Comparison of ENCODE assay signal across 9 cellular contexts in genomic region chr17:39165844-39166349, GRCh38. TPM values are rescaled to one million over a fixed set of nuclear protein-coding genes. Genes with fewer than 3 reads are reported as not detected.
DNase-seq lines count a peak whose midpoint lies in the region; ATAC-seq and TF ChIP-seq lines count a peak whose summit lies in the region.
"Had no signal": no experiment of that assay in that cellular context is flagged by ENCODE, and none has a peak within 500 bp of the region (broad histone marks: within the 10 kb centered on the region; RNA-seq: fewer than 3 reads in every experiment).

TSS of gene ARL5C (minus strand) at chr17:39166161. CDS start at chr17:39165760, 401 bp downstream.

- H3K27ac ChIP-seq in CD4-positive, alpha-beta memory T cell (ENCODE audit: low read depth, low read length) = peak within 1 kb of the TSS; percentile 28
- no peak within 1 kb of the TSS for H3K27ac ChIP-seq in SJCRH30
- H3K27ac ChIP-seq in trophoblast cell (ENCODE audit: low read depth, low read length) = no peak within 1 kb of the TSS

- CTCF ChIA-PET in CD4-positive, alpha-beta memory T cell (lab: Charles Lee; ENCODE audit: partially characterized antibody) = interaction anchor here (1.2 to 7.3 kb wide), 10 partner anchors 10 to 242 kb away, joined by 4 to 106 read pairs (median 26); partner anchors contain the start of gene PLXDC1

- peak within 1 kb of the TSS; percentile 88 for H2AFZ ChIP-seq in trophoblast cell (ENCODE audit: insufficient read depth, low read length, poor library complexity)

- H2BK120ac ChIP-seq in trophoblast cell (ENCODE audit: insufficient read depth, low read length, poor library complexity) = no peak within 1 kb of the TSS

- no peak for ATAC-seq in HG03175 (IDR thresholded peaks at IDR 0.05; ENCODE audit: unreplicated experiment)

- no peak within 1 kb of the TSS for H2AK5ac ChIP-seq in trophoblast cell (ENCODE audit: low read length)

- peak within 1 kb of the TSS; percentile 90 for H3K4me2 ChIP-seq in trophoblast cell (ENCODE audit: low read length)

- H3K9me3 ChIP-seq in CD4-positive, alpha-beta memory T cell (ENCODE audit: control insufficient read depth in 1 of 2, low read length in 2 of 2) = no peaks in the 10 kb centered on the region
- H3K9me3 ChIP-seq in SJCRH30 (replicated peaks) (no peaks in the 10 kb centered on the region; the same call in 1 of the 2 replicates), trophoblast cell (ENCODE audit: insufficient read depth, low read depth, low read length) (no peaks in the 10 kb centered on the region)

- peaks cover 14 to 17% of the 10 kb centered on the region in 2 donors for H3K27me3 Mint-ChIP-seq in CD4-positive, alpha-beta memory T cell

- no peak for DNase-seq in CD4-positive, alpha-beta memory T cell
- DNase-seq in SJCRH30 (no peak), fibroblast of the aortic adventitia (ENCODE audit: low read depth) (no peak), trophoblast cell (no peak), cerebellum (ENCODE audit: low spot score) (no peak), GM19240 (ENCODE audit: insufficient read length, low spot score) (no peak), DMS79 (lab: John Stamatoyannopoulos, UW) (no peak)

- peak within 1 kb of the TSS; percentile 50 for H3K18ac ChIP-seq in trophoblast cell (ENCODE audit: low read length)

- H3K4ac ChIP-seq in trophoblast cell (ENCODE audit: low read depth, low read length) = no peak within 1 kb of the TSS

- H2BK12ac ChIP-seq in trophoblast cell (ENCODE audit: low read length) = no peak within 1 kb of the TSS

- H3K36me3 ChIP-seq in CD4-positive, alpha-beta memory T cell (ENCODE audit: insufficient read depth, low read length) = no peaks in the 10 kb centered on the region
- no peaks in the 10 kb centered on the region for H3K36me3 ChIP-seq in SJCRH30
- H3K36me3 ChIP-seq in trophoblast cell (ENCODE audit: control insufficient read depth in 1 of 2, insufficient read depth in 2 of 2, low read length in 2 of 2) = no peaks in the 10 kb centered on the region

- H3K4me1 Mint-ChIP-seq in CD4-positive, alpha-beta memory T cell = peaks cover 8 to 29% (median 16%) of the 10 kb centered on the region in 4 donors

- TF ChIP-seq CTCF in fibroblast of the aortic adventitia (IDR thresholded peaks at IDR 0.05; ENCODE audit: insufficient read depth, low read length) = no peak

- no peak within 1 kb of the TSS for H2BK5ac ChIP-seq in trophoblast cell (ENCODE audit: low read depth, low read length, poor library complexity)

- no CpG with 5 or more reads among the region's 17 CpGs for WGBS in trophoblast cell (ENCODE audit: extremely low coverage, insufficient coverage, insufficient read length)

- POLR2A ChIA-PET in CD4-positive, alpha-beta memory T cell (lab: Charles Lee; ENCODE audit: partially characterized antibody) = interaction anchor here (0.6 to 3.5 kb wide), 3 partner anchors 9 to 34 kb away, joined by 3 to 35 read pairs (median 8); partner anchors contain the start of gene RPL19

- intact Hi-C loops in CD4-positive, alpha-beta memory T cell (cut with micrococcal nuclease) = no loop called here

- peaks cover 4% of the 10 kb centered on the region for H3K79me1 ChIP-seq in trophoblast cell (ENCODE audit: low read length)

- H3K79me2 ChIP-seq in trophoblast cell (ENCODE audit: control insufficient read depth, insufficient read depth, low read length, poor library complexity) = peaks cover 3% of the 10 kb centered on the region

- H3K14ac ChIP-seq in trophoblast cell (ENCODE audit: low read length) = peak within 1 kb of the TSS; percentile 49

- peak within 1 kb of the TSS in 2 of 7 donors; percentile 12 to 78 for H3K27ac Mint-ChIP-seq in CD4-positive, alpha-beta memory T cell

- no peaks in the 10 kb centered on the region for H3K27me3 ChIP-seq in CD4-positive, alpha-beta memory T cell (ENCODE audit: insufficient read depth, low read length)
- H3K27me3 ChIP-seq in SJCRH30 (peaks cover 12% of the 10 kb centered on the region; the same call in 1 of the 2 replicates), trophoblast cell (ENCODE audit: insufficient read depth, low read length) (peaks cover 9% of the 10 kb centered on the region)

- peak within 1 kb of the TSS; percentile 61 for H3K4me3 ChIP-seq in CD4-positive, alpha-beta memory T cell (ENCODE audit: low read length in 2 of 2)
- H3K4me3 ChIP-seq in SJCRH30 = peak within 1 kb of the TSS; percentile 46
- H3K4me3 ChIP-seq in fibroblast of the aortic adventitia (ENCODE audit: low read depth, low read length) = peak within 1 kb of the TSS; percentile 53
- H3K4me3 ChIP-seq in trophoblast cell (ENCODE audit: low read depth, low read length) = peak within 1 kb of the TSS; percentile 68

- peaks cover 0 to 2% (median 0%) of the 10 kb centered on the region in 8 donors for H3K9me3 Mint-ChIP-seq in CD4-positive, alpha-beta memory T cell

- peak within 1 kb of the TSS; percentile 11 for H3K9ac ChIP-seq in trophoblast cell (ENCODE audit: low read length)

- H3K23ac ChIP-seq in trophoblast cell (ENCODE audit: low read length) = no peak within 1 kb of the TSS

- peak within 1 kb of the TSS; percentile 64 for H4K91ac ChIP-seq in trophoblast cell (ENCODE audit: low read depth, low read length)

- peak within 1 kb of the TSS; percentile 86 to 96 (median 90) for H3K4me3 Mint-ChIP-seq in CD4-positive, alpha-beta memory T cell

- no peaks in the 10 kb centered on the region for H3K36me3 Mint-ChIP-seq in CD4-positive, alpha-beta memory T cell

- no peak within 1 kb of the TSS for H4K12ac ChIP-seq in trophoblast cell (ENCODE audit: low read depth, low read length)

- H3K4me1 ChIP-seq in CD4-positive, alpha-beta memory T cell (ENCODE audit: insufficient read depth, low read length) = peaks cover 24% of the 10 kb centered on the region
- H3K4me1 ChIP-seq in SJCRH30 (no peaks in the 10 kb centered on the region), trophoblast cell (ENCODE audit: control insufficient read depth in 1 of 2, insufficient read depth in 2 of 2, low read length in 2 of 2) (peaks cover 17 to 19% of the 10 kb centered on the region in 2 experiments)

- H4K8ac ChIP-seq in trophoblast cell (ENCODE audit: low read depth, low read length) = peak within 1 kb of the TSS; percentile 81

RNA-seq across cellular contexts. Expression of gene ARL5C, which starts in this region (rescaled TPM):
- not detected for total RNA-seq in CD4-positive, alpha-beta memory T cell
- not detected for polyA plus RNA-seq in CD4-positive, alpha-beta memory T cell
- not detected in 2 replicates for total RNA-seq in SJCRH30 (2014; rRNA removed; shearing (Covaris generic))
- total RNA-seq in fibroblast of the aortic adventitia (ENCODE audit: low replicate concordance) (2.1 TPM in 1 of 2 replicates, not detected in the other), cerebellum (not detected)
- polyA plus RNA-seq in trophoblast cell (2013) = not detected in 2 replicates
- total RNA-seq: left lobe of liver had no signal
